8 cellular contexts compared by ENCODE assay signal in the genomic region with DNA sequence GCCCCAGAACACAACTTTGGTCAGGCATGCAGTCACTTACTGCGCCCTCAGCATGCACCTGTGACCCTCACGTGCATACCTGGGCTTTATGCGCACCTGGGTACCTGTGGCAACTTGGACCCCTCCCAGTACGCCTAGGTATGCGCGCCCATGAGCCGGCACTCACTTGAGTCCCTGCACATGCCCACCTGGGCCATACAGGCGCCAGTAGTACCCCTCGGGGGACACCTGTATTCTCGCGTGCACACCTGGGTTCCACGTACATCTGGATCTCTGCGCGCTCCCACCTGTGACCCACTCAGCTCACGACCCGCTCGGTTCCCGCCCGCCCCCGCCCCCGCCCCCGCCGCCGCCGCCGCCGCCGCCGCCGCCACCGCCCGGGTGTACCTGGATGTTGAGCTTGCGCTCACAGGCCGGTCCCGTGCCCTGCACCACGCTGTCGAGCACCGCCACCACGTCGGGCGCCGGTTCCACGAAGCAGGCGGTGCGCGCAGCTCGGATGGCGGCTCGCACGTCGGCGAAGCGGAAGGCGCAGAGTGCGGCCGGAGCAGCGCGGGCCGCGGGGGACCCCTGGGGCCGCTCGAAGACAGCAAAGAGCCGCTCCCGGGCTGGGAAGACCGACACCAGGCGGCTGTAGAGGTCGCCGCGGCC. TPM values are rescaled to one million over a fixed set of nuclear protein-coding genes. Genes with fewer than 3 reads are reported as not detected.
DNase-seq lines count a peak whose midpoint lies in the region; ATAC-seq and TF ChIP-seq lines count a peak whose summit lies in the region.

No MANE protein-coding gene starts in this region.

- no peak overlapping the region for H2BK15ac ChIP-seq in neuronal stem cell (ENCODE audit: low read length)

- H2AFZ ChIP-seq in neuronal stem cell (ENCODE audit: low read length) = peak overlapping the region; percentile 89

- peaks cover 61% of the 10 kb centered on the region for H4K20me1 ChIP-seq in BLaER1

- H3K9ac ChIP-seq in BLaER1 (peak overlapping the region; percentile 87), neuronal stem cell (ENCODE audit: low read depth, low read length, poor library complexity) (peak overlapping the region; percentile 92)

- DNase-seq in NCI-H2171 treated with DMSO at 0.1 percent for 48 hours (lab: John Stamatoyannopoulos, UW) (peak; percentile 38), neuronal stem cell (ENCODE audit: low spot score) (no peak), SKM-1 (lab: John Stamatoyannopoulos, UW; ENCODE audit: unreplicated experiment) (no peak), sciatic nerve (ENCODE audit: low spot score) (no peak), SW480 (ENCODE audit: low spot score) (no peak), GM10248 (ENCODE audit: extremely low spot score) (no peak)

- peaks cover 19% of the 10 kb centered on the region for H3K36me3 ChIP-seq in BLaER1
- H3K36me3 ChIP-seq in neuronal stem cell (replicated peaks in 1 of 2; ENCODE audit: control insufficient read depth in 2 of 2, insufficient read depth in 2 of 2, low read length in 2 of 2) = no peaks in the 10 kb centered on the region

- no peak overlapping the region for H3K4ac ChIP-seq in neuronal stem cell (ENCODE audit: low read length)

- H2AK5ac ChIP-seq in neuronal stem cell (ENCODE audit: low read depth, low read length) = peak overlapping the region; percentile 49

- POLR2A ChIA-PET in GM10248 (lab: Yijun Ruan, JAX) = interaction anchor here (0.6 kb wide), 1 partner anchor 165 kb away, joined by 4 read pairs; the partner anchor contains the start of genes IFT122 and MBD4

- H3K4me1 ChIP-seq in BLaER1 = peaks cover 80% of the 10 kb centered on the region
- H3K4me1 ChIP-seq in neuronal stem cell (ENCODE audit: control insufficient read depth in 2 of 2, insufficient read depth in 1 of 2, low read depth in 1 of 2, low read length in 2 of 2) = peaks cover 30 to 33% of the 10 kb centered on the region in 2 donors

- peak overlapping the region; percentile 29 for H2BK120ac ChIP-seq in neuronal stem cell (ENCODE audit: low read depth, low read length)

- peak overlapping the region; percentile 93 for H3K18ac ChIP-seq in neuronal stem cell (ENCODE audit: low read length)

- peak overlapping the region; percentile 96 for H3K23ac ChIP-seq in neuronal stem cell (ENCODE audit: low read depth, low read length, poor library complexity)

- CTCF ChIA-PET in GM10248 (lab: Yijun Ruan, JAX) = interaction anchor here (1.0 kb wide), 1 partner anchor 11 kb away, joined by 4 read pairs; no protein-coding TSS in a partner anchor

- H4K91ac ChIP-seq in neuronal stem cell (ENCODE audit: low read depth, low read length, poor library complexity) = no peak overlapping the region

- ATAC-seq in esophagus mucosa = peak; percentile 2
- no peak for ATAC-seq in sciatic nerve

- H4K8ac ChIP-seq in neuronal stem cell (ENCODE audit: low read depth, low read length) = no peak overlapping the region

- H2BK12ac ChIP-seq in neuronal stem cell (ENCODE audit: low read length) = peak overlapping the region; percentile 85

- peak overlapping the region; percentile 85 for H3K27ac ChIP-seq in BLaER1
- no peak overlapping the region for H3K27ac ChIP-seq in neuronal stem cell (replicated peaks; ENCODE audit: low read length)

- intact Hi-C loops in sciatic nerve (cut with DNase I) = loop anchor here (5.0 kb wide), 1 partner anchor 113 kb away; no protein-coding TSS in a partner anchor

- H3K9me3 ChIP-seq in BLaER1 = no peaks in the 10 kb centered on the region
- H3K9me3 ChIP-seq in neuronal stem cell (replicated peaks in 1 of 2; ENCODE audit: control insufficient read depth in 2 of 2, insufficient read depth in 1 of 2, low read depth in 1 of 2, low read length in 2 of 2) = peaks cover 0 to 5% of the 10 kb centered on the region in 2 donors

- H3K4me2 ChIP-seq in BLaER1 (peak overlapping the region; percentile 100), neuronal stem cell (ENCODE audit: insufficient read depth, low read length, poor library complexity, severe bottlenecking) (peak overlapping the region; percentile 94)

- H3K4me3 ChIP-seq in BLaER1 (peak overlapping the region; percentile 91), neuronal stem cell (ENCODE audit: low read length in 2 of 2) (peak overlapping the region; percentile 67 to 86)

- H2BK5ac ChIP-seq in neuronal stem cell (ENCODE audit: low read length) = no peak overlapping the region

- H3K27me3 ChIP-seq in BLaER1 (no peaks in the 10 kb centered on the region), neuronal stem cell (ENCODE audit: control insufficient read depth in 3 of 3, insufficient read depth in 3 of 3, low read depth in 1 of 3, low read length in 3 of 3) (peaks cover 8 to 39% (median 14%) of the 10 kb centered on the region in 3 experiments)

- peak overlapping the region; percentile 92 for H3K14ac ChIP-seq in neuronal stem cell (ENCODE audit: low read length)

- peaks cover 10% of the 10 kb centered on the region for H3K79me1 ChIP-seq in neuronal stem cell (ENCODE audit: low read depth, low read length)

- no peak for TF ChIP-seq CTCF in GM10248 (IDR thresholded peaks at IDR 0.05; ENCODE audit: control extremely low read depth, extremely low read depth, low read depth, missing control alignments)

- WGBS in neuronal stem cell (ENCODE audit: extremely low coverage in 2 of 2, insufficient read length in 2 of 2, insufficient replicate concordance in 1 of 2), 2 donors = no CpG with 5 or more reads among the region's 69 CpGs

RNA-seq across cellular contexts. Expression of gene PLXND1, which starts 1.4 kb away (rescaled TPM):
- total RNA-seq in esophagus mucosa (15.8 TPM), sciatic nerve (319 TPM)
- polyA plus RNA-seq in neuronal stem cell (2013, experiment 1 of 2) = 43.7 TPM
- polyA plus RNA-seq in neuronal stem cell (2013, experiment 2 of 2) = 41.8 TPM

Comparison
In these comparisons a context has a peak if more than half of its experiments do, and no peak if none do; other contexts are left out.
1. RNA of gene PLXND1, which starts 1.4 kb away (total RNA-seq): 319 TPM in sciatic nerve (single experiment); 15.8 TPM in esophagus mucosa (single experiment); every median in the first group is over 10 times any median in the second.